11 cellular contexts compared by ENCODE assay signal in the genomic region with DNA sequence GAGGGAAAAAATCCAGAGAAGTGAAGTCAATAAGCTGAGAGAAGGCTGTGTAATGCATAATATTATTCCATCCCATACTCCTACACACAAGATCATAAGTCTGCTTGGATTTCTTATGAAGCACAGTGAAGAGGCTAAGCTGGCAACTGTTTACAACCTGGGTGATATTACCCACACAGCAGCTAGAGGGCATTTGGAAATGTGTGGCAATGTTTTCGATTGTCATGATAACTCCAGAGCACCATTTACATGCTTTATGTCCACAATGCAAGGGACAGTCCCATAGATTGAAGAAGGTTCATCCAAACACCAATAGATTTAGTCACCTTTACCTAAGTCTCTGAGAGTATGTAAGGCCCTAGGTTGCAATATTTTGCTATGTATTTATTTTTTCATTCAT.
DNase-seq lines count a peak whose midpoint lies in the region; ATAC-seq, FAIRE-seq and TF ChIP-seq lines count a peak whose summit lies in the region.
"Had no signal": no experiment of that assay in that cellular context is flagged by ENCODE, and none has a peak within 500 bp of the region (broad histone marks: within the 10 kb centered on the region; RNA-seq: fewer than 3 reads in every experiment).

No MANE protein-coding gene starts in this region.

- DNase-seq in NCI-H2171 treated with DMSO at 0.1 percent for 48 hours (lab: John Stamatoyannopoulos, UW) (peak; percentile 3), NCI-H2171 (lab: John Stamatoyannopoulos, UW) (no peak), Karpas-422 (peak; percentile 43), dermis blood vessel endothelial cell (peak; percentile 41), small intestine (peak; percentile 12), uterus (no peak), SHP77 (lab: John Stamatoyannopoulos, UW) (no peak)
- DNase-seq: aorta; C1 segment of cervical spinal cord; stimulated activated CD8-positive, alpha-beta memory T cell treated with anti-CD3 and anti-CD28 coated beads, Interleukin-4, amount 100 ng/mL, for 48 hours had no signal

- 36 to 70% (median 62%) methylated on average over 1 of the region's 1 CpG for WGBS in small intestine, 3 donors

- H3K27ac ChIP-seq in Karpas-422 (ENCODE audit: low read length) = no peak overlapping the region
- H3K27ac ChIP-seq in small intestine (ENCODE audit: low read depth in 1 of 2, low read length in 1 of 2) = no peak overlapping the region
- no peak overlapping the region for H3K27ac ChIP-seq in uterus

- H3K9me3 ChIP-seq in Karpas-422 (ENCODE audit: low read length) = no peaks in the 10 kb centered on the region
- H3K9me3 ChIP-seq in small intestine (ENCODE audit: control insufficient read depth, low read depth) = no peaks in the 10 kb centered on the region
- H3K9me3 ChIP-seq in uterus = no peaks in the 10 kb centered on the region

- intact Hi-C loops in uterus (cut with DNase I; ENCODE audit: low total_unique reads) = no loop called here

- H3K4me3 ChIP-seq in Karpas-422 (ENCODE audit: low read length) = no peak overlapping the region
- H3K4me3 ChIP-seq in small intestine (ENCODE audit: low read depth in 1 of 2, low read length in 2 of 2) = no peak overlapping the region
- no peak overlapping the region for H3K4me3 ChIP-seq in uterus

- H3K4me1 ChIP-seq in Karpas-422 (ENCODE audit: low read length) (peaks cover 3% of the 10 kb centered on the region; the same call in 1 of the 2 replicates), small intestine (ENCODE audit: control insufficient read depth in 2 of 2, insufficient read depth in 1 of 2, low read depth in 1 of 2, low read length in 1 of 2) (no peaks in the 10 kb centered on the region), uterus (no peaks in the 10 kb centered on the region)

- no peaks in the 10 kb centered on the region for H3K36me3 ChIP-seq in Karpas-422 (ENCODE audit: insufficient read depth, low read length)
- no peaks in the 10 kb centered on the region for H3K36me3 ChIP-seq in small intestine (ENCODE audit: control insufficient read depth in 2 of 2, insufficient read depth in 2 of 2, low read length in 2 of 2)
- H3K36me3 ChIP-seq in uterus = no peaks in the 10 kb centered on the region

- no peak for FAIRE-seq in small intestine (lab: Jason Lieb, UNC)

- no peak overlapping the region for H3K9ac ChIP-seq in Karpas-422 (ENCODE audit: low read length)

- ATAC-seq in HG02798 (IDR thresholded peaks at IDR 0.05; ENCODE audit: poor library complexity, unreplicated experiment) = no peak

- TF ChIP-seq POLR2A in uterus (IDR thresholded peaks at IDR 0.05) = no peak

- no peaks in the 10 kb centered on the region for H3K9me2 ChIP-seq in Karpas-422 (replicated peaks; ENCODE audit: insufficient read depth, low read length)

- H3K79me2 ChIP-seq in Karpas-422 (ENCODE audit: low read length) = no peaks in the 10 kb centered on the region

- no peak overlapping the region for H3K4me2 ChIP-seq in Karpas-422 (ENCODE audit: low read depth, low read length, poor library complexity, severe bottlenecking)

- no peaks in the 10 kb centered on the region for H4K20me1 ChIP-seq in Karpas-422 (ENCODE audit: insufficient read depth, low read depth, low read length)

- peak in 1 of 4 experiments; percentile 8 for TF ChIP-seq CTCF in uterus (IDR thresholded peaks at IDR 0.05)

- H2AFZ ChIP-seq in Karpas-422 (ENCODE audit: low read length) = no peak overlapping the region

- H3K27me3 ChIP-seq in Karpas-422 (ENCODE audit: low read length) (no peaks in the 10 kb centered on the region), small intestine (ENCODE audit: control insufficient read depth in 2 of 2, insufficient read depth in 2 of 2, low read length in 2 of 2) (no peaks in the 10 kb centered on the region), uterus (no peaks in the 10 kb centered on the region)

Comparison
In these comparisons a context has a peak if more than half of its experiments do, and no peak if none do; other contexts are left out.
1. DNase-seq: peak in NCI-H2171 treated with DMSO at 0.1 percent for 48 hours (single experiment), Karpas-422 (single experiment), dermis blood vessel endothelial cell (single experiment) and small intestine (single experiment); none in NCI-H2171 (single experiment), uterus (0 of 2) and SHP77 (0 of 2).